ENCODE assay signal across 1 cellular context in genomic region chr17:9640388-9640787, GRCh38. TPM values are rescaled to one million over a fixed set of nuclear protein-coding genes. Genes with fewer than 3 reads are reported as not detected.
"Had no signal": no experiment of that assay in that cellular context is flagged by ENCODE, and none has a peak within 500 bp of the region (broad histone marks: within the 10 kb centered on the region; RNA-seq: fewer than 3 reads in every experiment).

No MANE protein-coding gene starts in this region.

RNA-seq across cellular contexts. Expression of gene USP43, which starts 4.9 kb away (rescaled TPM):
- polyA plus RNA-seq: naive thymus-derived CD8-positive, alpha-beta T cell had no signal
